26 cellular contexts compared by ENCODE assay signal in genomic region chr20:8788831-8789230, GRCh38.
DNase-seq lines count a peak whose midpoint lies in the region; ATAC-seq and TF ChIP-seq lines count a peak whose summit lies in the region.
"Had no signal": no experiment of that assay in that cellular context is flagged by ENCODE, and none has a peak within 500 bp of the region (broad histone marks: within the 10 kb centered on the region; RNA-seq: fewer than 3 reads in every experiment).

No MANE protein-coding gene starts in this region.

- DNase-seq in right cardiac atrium (no peak), left ventricle myocardium superior (no peak), left colon (peak; percentile 32 to 53), omental fat pad (ENCODE audit: low spot score) (no peak), tibial artery (no peak), NK-92 (lab: John Stamatoyannopoulos, UW; ENCODE audit: unreplicated experiment) (no peak)
- DNase-seq in naive thymus-derived CD4-positive, alpha-beta T cell, result no peak
- DNase-seq: 8988T; ACHN; BE2C; CD8-positive, alpha-beta memory T cell; DMS153; DND-41; H7; Karpas-422; NCI-H1092 treated with DMSO at 0.1 percent for 48 hours; NCI-H1436 treated with DMSO at 0.1 percent for 48 hours; NCI-H187 treated with DMSO at 0.1 percent for 48 hours; NCI-H2171 treated with DMSO at 0.1 percent for 48 hours; NCI-H446 treated with DMSO at 0.1 percent for 48 hours; NCI-H526; Right ventricle myocardium superior; RPMI8226 had no signal

- H3K4me3 ChIP-seq in right cardiac atrium (ENCODE audit: low read length) (no peak overlapping the region), tibial artery (no peak overlapping the region)
- H3K4me3 ChIP-seq in naive thymus-derived CD4-positive, alpha-beta T cell (ENCODE audit: low read length), result no peak overlapping the region
- H3K4me3 ChIP-seq: SJSA1 had no signal

- POLR2A ChIA-PET in naive thymus-derived CD4-positive, alpha-beta T cell (lab: Charles Lee), result no interaction called here

- H3K27me3 ChIP-seq in right cardiac atrium (ENCODE audit: control insufficient read depth, insufficient read depth), result no peaks in the 10 kb centered on the region
- no peaks in the 10 kb centered on the region for H3K27me3 ChIP-seq in naive thymus-derived CD4-positive, alpha-beta T cell (ENCODE audit: control insufficient read depth in 2 of 2, insufficient read depth in 2 of 2, low read length in 2 of 2)
- H3K27me3 ChIP-seq in tibial artery, result no peaks in the 10 kb centered on the region
- H3K27me3 ChIP-seq: BE2C, SJSA1 had no signal

- H3K27ac Mint-ChIP-seq in naive thymus-derived CD4-positive, alpha-beta T cell, result no peak overlapping the region
- H3K27ac Mint-ChIP-seq: CD8-positive, alpha-beta memory T cell had no signal

- no peak overlapping the region for H3K4me3 Mint-ChIP-seq in naive thymus-derived CD4-positive, alpha-beta T cell
- H3K4me3 Mint-ChIP-seq: CD14-positive monocyte; CD8-positive, alpha-beta memory T cell had no signal

- H3K4me1 Mint-ChIP-seq in naive thymus-derived CD4-positive, alpha-beta T cell, result peaks cover 0 to 2% (median 0%) of the 10 kb centered on the region in 7 donors
- H3K4me1 Mint-ChIP-seq: CD8-positive, alpha-beta memory T cell had no signal

- H3K9me3 ChIP-seq in right cardiac atrium (ENCODE audit: control insufficient read depth, low read length) (no peaks in the 10 kb centered on the region), tibial artery (no peaks in the 10 kb centered on the region)
- no peaks in the 10 kb centered on the region for H3K9me3 ChIP-seq in naive thymus-derived CD4-positive, alpha-beta T cell (ENCODE audit: control insufficient read depth in 2 of 3, low read length in 3 of 3)
- H3K9me3 ChIP-seq: BE2C, SJSA1 had no signal

- peaks cover 0 to 3% (median 0%) of the 10 kb centered on the region in 11 donors for H3K9me3 Mint-ChIP-seq in naive thymus-derived CD4-positive, alpha-beta T cell
- H3K9me3 Mint-ChIP-seq: CD14-positive monocyte; CD8-positive, alpha-beta memory T cell had no signal

- TF ChIP-seq CTCF in omental fat pad (IDR thresholded peaks at IDR 0.05) (no peak), tibial artery (IDR thresholded peaks at IDR 0.05) (no peak)

- H3K4me1 ChIP-seq in right cardiac atrium (ENCODE audit: control insufficient read depth, insufficient read depth, low read length), result no peaks in the 10 kb centered on the region
- H3K4me1 ChIP-seq in naive thymus-derived CD4-positive, alpha-beta T cell (ENCODE audit: control insufficient read depth in 2 of 2, insufficient read depth in 2 of 2, low read length in 2 of 2), result no peaks in the 10 kb centered on the region
- peaks cover 0 to 10% (median 0%) of the 10 kb centered on the region in 4 donors for H3K4me1 ChIP-seq in tibial artery
- H3K4me1 ChIP-seq: SJSA1 had no signal

- peaks cover 0 to 5% (median 0%) of the 10 kb centered on the region in 3 experiments for H3K36me3 ChIP-seq in naive thymus-derived CD4-positive, alpha-beta T cell (ENCODE audit: control insufficient read depth in 2 of 3, insufficient read depth in 3 of 3, low read length in 3 of 3)
- H3K36me3 ChIP-seq in tibial artery, result no peaks in the 10 kb centered on the region
- H3K36me3 ChIP-seq: SJSA1 had no signal

- H3K27ac ChIP-seq in right cardiac atrium (ENCODE audit: low read length) (no peak overlapping the region), tibial artery (no peak overlapping the region)
- H3K27ac ChIP-seq in naive thymus-derived CD4-positive, alpha-beta T cell (ENCODE audit: low read depth, low read length), result no peak overlapping the region
- H3K27ac ChIP-seq: SJSA1 had no signal

- H3K36me3 Mint-ChIP-seq in naive thymus-derived CD4-positive, alpha-beta T cell, result no peaks in the 10 kb centered on the region

- H3K27me3 Mint-ChIP-seq in naive thymus-derived CD4-positive, alpha-beta T cell, result peaks cover 0 to 3% (median 0%) of the 10 kb centered on the region in 5 donors
- H3K27me3 Mint-ChIP-seq: CD8-positive, alpha-beta memory T cell had no signal

- peak; percentile 33 to 69 for ATAC-seq in right cardiac atrium
- no peak for ATAC-seq in left ventricle myocardium superior
- ATAC-seq in left colon, result peak; percentile 95
- peak; percentile 67 for ATAC-seq in omental fat pad (ENCODE audit: low FRiP score)
- ATAC-seq in naive thymus-derived CD4-positive, alpha-beta T cell, result no peak
- ATAC-seq: HepG2 had no signal

- intact Hi-C loops in right cardiac atrium (cut with DNase I), result loop anchor here in 3 of 4 donors (5.0 to 10.0 kb wide), 2 partner anchors 573 to 576 kb away; no protein-coding TSS in a partner anchor
- intact Hi-C loops in left ventricle myocardium superior (cut with micrococcal nuclease), result no loop called here
- intact Hi-C loops in left colon (cut with DNase I, micrococcal nuclease), result no loop called here
- intact Hi-C loops in naive thymus-derived CD4-positive, alpha-beta T cell (cut with micrococcal nuclease), result no loop called here
- intact Hi-C loops in tibial artery (cut with DNase I; ENCODE audit: low total_unique reads), result no loop called here

- CTCF ChIA-PET in naive thymus-derived CD4-positive, alpha-beta T cell (lab: Charles Lee), result no interaction called here

Comparison
In these comparisons a context has a peak if more than half of its experiments do, and no peak if none do; other contexts are left out.
1. ATAC-seq: peak in right cardiac atrium (2 of 2), left colon (single experiment) and omental fat pad (single experiment); none in left ventricle myocardium superior (single experiment) and naive thymus-derived CD4-positive, alpha-beta T cell (single experiment).
2. intact Hi-C loops: an anchor here in right cardiac atrium (5.0 to 10.0 kb wide); none called in left ventricle myocardium superior, left colon, naive thymus-derived CD4-positive, alpha-beta T cell and tibial artery.
3. DNase-seq: peak in left colon (2 of 2); none in right cardiac atrium (0 of 3), left ventricle myocardium superior (single experiment), omental fat pad (single experiment), naive thymus-derived CD4-positive, alpha-beta T cell (0 of 9), tibial artery (0 of 2) and NK-92 (single experiment).